ENCODE assay signal across 12 cellular contexts in genomic region chr5:142686210-142686734, GRCh38. TPM values are rescaled to one million over a fixed set of nuclear protein-coding genes. Genes with fewer than 3 reads are reported as not detected.
DNase-seq lines count a peak whose midpoint lies in the region; ATAC-seq and TF ChIP-seq lines count a peak whose summit lies in the region.
"Had no signal": no experiment of that assay in that cellular context is flagged by ENCODE, and none has a peak within 500 bp of the region (broad histone marks: within the 10 kb centered on the region; RNA-seq: fewer than 3 reads in every experiment).

No MANE protein-coding gene starts in this region.

- TF ChIP-seq CTCF in smooth muscle cell (IDR thresholded peaks at IDR 0.05; ENCODE audit: borderline replicate concordance, insufficient read depth, poor library complexity, severe bottlenecking) (no peak), Peyer's patch (IDR thresholded peaks at IDR 0.05) (no peak)

- no peak for ATAC-seq in GM21825 (IDR thresholded peaks at IDR 0.05; ENCODE audit: unreplicated experiment)
- ATAC-seq in naive thymus-derived CD4-positive, alpha-beta T cell: no peak

- peak overlapping the region; percentile 67 for H3K4me2 ChIP-seq in smooth muscle cell

- peaks cover 15% of the 10 kb centered on the region for H3K4me1 ChIP-seq in smooth muscle cell (ENCODE audit: low read depth)
- H3K4me1 ChIP-seq in Peyer's patch: no peaks in the 10 kb centered on the region
- no peaks in the 10 kb centered on the region for H3K4me1 ChIP-seq in naive thymus-derived CD4-positive, alpha-beta T cell (ENCODE audit: control insufficient read depth in 2 of 2, insufficient read depth in 2 of 2, low read length in 2 of 2)

- intact Hi-C loops in naive thymus-derived CD4-positive, alpha-beta T cell (cut with micrococcal nuclease): no loop called here

- peak overlapping the region; percentile 74 for H3K9ac ChIP-seq in smooth muscle cell (ENCODE audit: low read depth)

- WGBS in smooth muscle cell (ENCODE audit: low lambda C conversion rate): 41% methylated on average over 11 of the region's 11 CpGs

- H3K27ac Mint-ChIP-seq in naive thymus-derived CD4-positive, alpha-beta T cell: no peak overlapping the region
- H3K27ac Mint-ChIP-seq: activated B cell treated with CpG ODN at 0.5 μM for 24 hours had no signal

- peaks cover 26% of the 10 kb centered on the region for H3F3A ChIP-seq in smooth muscle cell (ENCODE audit: low read depth)

- peak; percentile 51 for DNase-seq in LHCN-M2 (ENCODE audit: low read depth)
- DNase-seq in cerebellar cortex (ENCODE audit: low spot score): peak; percentile 77
- no peak for DNase-seq in smooth muscle cell (lab: John Stamatoyannopoulos, UW; ENCODE audit: unreplicated experiment)
- DNase-seq in Peyer's patch: no peak
- no peak for DNase-seq in erythroblast (lab: John Stamatoyannopoulos, UW)
- DNase-seq in naive thymus-derived CD4-positive, alpha-beta T cell: no peak
- DNase-seq: activated B cell treated with CpG ODN at 0.5 μM for 24 hours; Calu3; effector memory CD4-positive, alpha-beta T cell; pancreas had no signal

- POLR2A ChIA-PET in naive thymus-derived CD4-positive, alpha-beta T cell (lab: Charles Lee): no interaction called here

- no peaks in the 10 kb centered on the region for H3K27me3 ChIP-seq in layer of hippocampus (ENCODE audit: control insufficient read depth, insufficient read depth, low read length)
- H3K27me3 ChIP-seq in smooth muscle cell (ENCODE audit: low read depth): no peaks in the 10 kb centered on the region
- no peaks in the 10 kb centered on the region for H3K27me3 ChIP-seq in Peyer's patch
- H3K27me3 ChIP-seq in naive thymus-derived CD4-positive, alpha-beta T cell (ENCODE audit: control insufficient read depth in 2 of 2, insufficient read depth in 2 of 2, low read length in 2 of 2): no peaks in the 10 kb centered on the region
- H3K27me3 ChIP-seq: pancreas had no signal

- peaks cover 0 to 15% (median 8%) of the 10 kb centered on the region in 5 donors for H3K27me3 Mint-ChIP-seq in naive thymus-derived CD4-positive, alpha-beta T cell

- H3K79me2 ChIP-seq in smooth muscle cell (ENCODE audit: low read depth): no peaks in the 10 kb centered on the region

- CTCF ChIA-PET in naive thymus-derived CD4-positive, alpha-beta T cell (lab: Charles Lee): interaction anchor here (0.6 kb wide), 2 partner anchors 147 to 1029 kb away, joined by 3 read pairs; no protein-coding TSS in a partner anchor

- H3K9me3 Mint-ChIP-seq in naive thymus-derived CD4-positive, alpha-beta T cell: no peaks in the 10 kb centered on the region
- H3K9me3 Mint-ChIP-seq: activated B cell treated with CpG ODN at 0.5 μM for 24 hours had no signal

- no peak for TF ChIP-seq POLR2A in Peyer's patch (IDR thresholded peaks at IDR 0.05)
- no peak for TF ChIP-seq POLR2A in erythroblast (IDR thresholded peaks at IDR 0.05; ENCODE audit: low read length)

- H4K20me1 ChIP-seq in smooth muscle cell (ENCODE audit: low read depth): no peaks in the 10 kb centered on the region

- no peak overlapping the region for H3K4me3 Mint-ChIP-seq in naive thymus-derived CD4-positive, alpha-beta T cell
- H3K4me3 Mint-ChIP-seq: activated B cell treated with CpG ODN at 0.5 μM for 24 hours had no signal

- no peaks in the 10 kb centered on the region for H3K9me3 ChIP-seq in smooth muscle cell (replicated peaks; ENCODE audit: low read depth)
- H3K9me3 ChIP-seq in Peyer's patch: no peaks in the 10 kb centered on the region
- no peaks in the 10 kb centered on the region for H3K9me3 ChIP-seq in naive thymus-derived CD4-positive, alpha-beta T cell (ENCODE audit: control insufficient read depth in 2 of 3, low read length in 3 of 3)
- H3K9me3 ChIP-seq: pancreas had no signal

- H3K27ac ChIP-seq in layer of hippocampus (ENCODE audit: low read depth, low read length): peak overlapping the region; percentile 81
- peak overlapping the region; percentile 90 for H3K27ac ChIP-seq in smooth muscle cell (ENCODE audit: low read depth)
- no peak overlapping the region for H3K27ac ChIP-seq in Peyer's patch
- H3K27ac ChIP-seq in naive thymus-derived CD4-positive, alpha-beta T cell (ENCODE audit: low read depth, low read length): no peak overlapping the region
- H3K27ac ChIP-seq: pancreas had no signal

- no peaks in the 10 kb centered on the region for H3K4me1 Mint-ChIP-seq in naive thymus-derived CD4-positive, alpha-beta T cell
- H3K4me1 Mint-ChIP-seq: activated B cell treated with CpG ODN at 0.5 μM for 24 hours had no signal

- no peak overlapping the region for H2AFZ ChIP-seq in smooth muscle cell (ENCODE audit: low read depth)

- no peaks in the 10 kb centered on the region for H3K36me3 Mint-ChIP-seq in naive thymus-derived CD4-positive, alpha-beta T cell

- no peaks in the 10 kb centered on the region for H3K36me3 ChIP-seq in smooth muscle cell (ENCODE audit: low read depth)
- no peaks in the 10 kb centered on the region for H3K36me3 ChIP-seq in Peyer's patch
- H3K36me3 ChIP-seq in naive thymus-derived CD4-positive, alpha-beta T cell (ENCODE audit: control insufficient read depth in 2 of 3, insufficient read depth in 3 of 3, low read length in 3 of 3): no peaks in the 10 kb centered on the region
- H3K36me3 ChIP-seq: pancreas had no signal

- H3K4me3 ChIP-seq in smooth muscle cell: no peak overlapping the region
- H3K4me3 ChIP-seq in Peyer's patch: no peak overlapping the region
- no peak overlapping the region for H3K4me3 ChIP-seq in naive thymus-derived CD4-positive, alpha-beta T cell (ENCODE audit: low read length)
- H3K4me3 ChIP-seq: pancreas had no signal

RNA-seq across cellular contexts. Expression of gene FGF1, which starts 0.4 kb away (rescaled TPM):
- total RNA-seq in LHCN-M2 (2014; rRNA removed): 4.8 and 5.8 TPM in 2 replicates
- polyA plus RNA-seq in LHCN-M2 (2012): 27.3 TPM
- total RNA-seq in smooth muscle cell: 36.5 and 111 TPM in 2 replicates
- 50.2 and 91.7 TPM in 2 replicates for polyA plus RNA-seq in smooth muscle cell
- total RNA-seq in Peyer's patch: not detected
- not detected for total RNA-seq in naive thymus-derived CD4-positive, alpha-beta T cell
- not detected for polyA plus RNA-seq in naive thymus-derived CD4-positive, alpha-beta T cell
- total RNA-seq: activated B cell treated with CpG ODN at 0.5 μM for 24 hours, Calu3 had no signal

Comparison
In these comparisons a context has a peak if more than half of its experiments do, and no peak if none do; other contexts are left out.
1. DNase-seq: peak in LHCN-M2 (single experiment) and cerebellar cortex (single experiment); none in smooth muscle cell (single experiment), Peyer's patch (0 of 3), erythroblast (0 of 2) and naive thymus-derived CD4-positive, alpha-beta T cell (0 of 9).
2. H3K27ac ChIP-seq: peak in layer of hippocampus (single experiment) and smooth muscle cell (single experiment); none in Peyer's patch (0 of 4) and naive thymus-derived CD4-positive, alpha-beta T cell (single experiment).